In genomic region chr2:157743051-157743450, GRCh38 we compare ENCODE assay signal across 11 cellular contexts.
DNase-seq lines count a peak whose midpoint lies in the region; ATAC-seq, FAIRE-seq and TF ChIP-seq lines count a peak whose summit lies in the region.
"Had no signal": no experiment of that assay in that cellular context is flagged by ENCODE, and none has a peak within 500 bp of the region (broad histone marks: within the 10 kb centered on the region; RNA-seq: fewer than 3 reads in every experiment).

No MANE protein-coding gene starts in this region.

- no peaks in the 10 kb centered on the region for H3K4me1 Mint-ChIP-seq in CD14-positive monocyte

- H3K36me3 Mint-ChIP-seq in CD14-positive monocyte = peaks cover 29 to 36% of the 10 kb centered on the region in 2 donors

- peak overlapping the region; percentile 31; the same call in 1 of the 2 replicates for H3K4me2 ChIP-seq in GM12878 (ENCODE audit: control insufficient read depth, insufficient read depth)

- no peak for TF ChIP-seq EP300 in GM12878 (IDR thresholded peaks at IDR 0.05; ENCODE audit: borderline replicate concordance in 1 of 2, control insufficient read depth in 1 of 2, low read depth in 2 of 2, low read length in 2 of 2)

- intact Hi-C loops in GM12878 (cut with micrococcal nuclease; ENCODE audit: unreplicated experiment) = no loop called here
- intact Hi-C loops in CD14-positive monocyte (cut with micrococcal nuclease) = no loop called here

- no peaks in the 10 kb centered on the region for H3K27me3 ChIP-seq in GM12878 (replicated peaks in 1 of 2; ENCODE audit: control insufficient read depth in 2 of 2, insufficient read depth in 2 of 2, low read length in 1 of 2)

- no peaks in the 10 kb centered on the region; the same call in 2 of the 3 replicates for H3K9me3 ChIP-seq in GM12878 (replicated peaks; ENCODE audit: control insufficient read depth, insufficient read depth, low read length)

- DNase-seq in GM12878 (ENCODE audit: low read depth, low spot score) (peak; percentile 41), DMS79 (lab: John Stamatoyannopoulos, UW) (no peak), CD14-positive monocyte (ENCODE audit: low spot score) (no peak)
- DNase-seq: NCI-H146 had no signal

- H3K9me3 Mint-ChIP-seq in CD14-positive monocyte = peaks cover 0 to 15% (median 7%) of the 10 kb centered on the region in 7 donors

- no peak for TF ChIP-seq CTCF in GM12878 (IDR thresholded peaks at IDR 0.05 in 2 of 3, conservative IDR thresholded peaks at IDR 0.05 in 1 of 3; ENCODE audit: control insufficient read depth in 2 of 3, extremely low read depth in 1 of 3, insufficient read depth in 1 of 3, low read depth in 3 of 3, low read length in 3 of 3)
- TF ChIP-seq CTCF in CD14-positive monocyte (IDR thresholded peaks at IDR 0.05) = no peak

- no peaks in the 10 kb centered on the region for H3K36me3 ChIP-seq in GM12878 (ENCODE audit: control insufficient read depth in 2 of 2, insufficient read depth in 2 of 2, low read length in 1 of 2)

- H4K20me1 ChIP-seq in GM12878 (ENCODE audit: control insufficient read depth, insufficient read depth) = no peaks in the 10 kb centered on the region

- H3K4me3 Mint-ChIP-seq in CD14-positive monocyte = no peak overlapping the region

- in situ Hi-C loops in GM12878 (cut with MboI) = no loop called here

- peak overlapping the region in 1 of 7 donors; percentile 23 for H3K27ac Mint-ChIP-seq in CD14-positive monocyte
- H3K27ac Mint-ChIP-seq: progenitor cell of endocrine pancreas had no signal

- peak; percentile 89 for ATAC-seq in GM18867 (IDR thresholded peaks at IDR 0.05; ENCODE audit: unreplicated experiment)
- ATAC-seq in GM21381 (IDR thresholded peaks at IDR 0.05; ENCODE audit: unreplicated experiment) = peak; percentile 82
- peak; percentile 51 for ATAC-seq in HG03103 (IDR thresholded peaks at IDR 0.05; ENCODE audit: low read depth, unreplicated experiment)
- ATAC-seq in GM12878 = peak; percentile 52
- no peak for ATAC-seq in GM21737 (IDR thresholded peaks at IDR 0.05; ENCODE audit: unreplicated experiment)

- no peak overlapping the region for H3K4me3 ChIP-seq in GM12878
- H3K4me3 ChIP-seq: coronary artery had no signal

- no peaks in the 10 kb centered on the region for H3K79me2 ChIP-seq in GM12878 (ENCODE audit: control insufficient read depth, insufficient read depth, low read length)

- no peak overlapping the region for H3K9ac ChIP-seq in GM12878 (ENCODE audit: control insufficient read depth, insufficient read depth, low read length)

- no peak for TF ChIP-seq RAD21 in GM12878 (IDR thresholded peaks at IDR 0.05; ENCODE audit: insufficient read depth, low read depth, low read length)

- RAD21 ChIA-PET in GM12878 (lab: Charles Lee; ENCODE audit: unreplicated experiment) = no interaction called here

- TF ChIP-seq POLR2A in GM12878 (IDR thresholded peaks at IDR 0.05; ENCODE audit: low read depth, low read length) = no peak

- H3K4me1 ChIP-seq in GM12878 (ENCODE audit: control insufficient read depth, insufficient read depth, low read length) = peaks cover 4% of the 10 kb centered on the region

- no peak for FAIRE-seq in GM12878 (lab: Jason Lieb, UNC)
- FAIRE-seq: urothelium cell line had no signal

- no peak overlapping the region for H2AFZ ChIP-seq in GM12878 (ENCODE audit: control insufficient read depth, low read depth, low read length)

- no peaks in the 10 kb centered on the region for H3K27me3 Mint-ChIP-seq in CD14-positive monocyte (ENCODE audit: low read depth in 3 of 3)
- H3K27me3 Mint-ChIP-seq: progenitor cell of endocrine pancreas had no signal

- 0% methylated on average over 2 of the region's 2 CpGs for WGBS in GM12878 (ENCODE audit: insufficient coverage, insufficient replicate concordance, low lambda C conversion rate, missing lambda C conversion rate)

- POLR2A ChIA-PET in GM12878 (lab: Charles Lee) = no interaction called here

- SMC1A ChIA-PET in GM12878 (lab: Charles Lee; ENCODE audit: uncharacterized antibody, unreplicated experiment) = no interaction called here

- H3K27ac ChIP-seq in GM12878 (ENCODE audit: control insufficient read depth, insufficient read depth) = no peak overlapping the region
- H3K27ac ChIP-seq: coronary artery had no signal

- CTCF ChIA-PET in GM12878 (lab: Yijun Ruan, JAX) = no interaction called here

- no TSS peak for BruUV-seq in GM12878 (replicated peaks; lab: Mats Ljungman, UMichigan)

TF ChIP-seq in GM12878, 131 proteins besides CTCF, POLR2A, EP300 and RAD21 (continues in another document):
- TF ChIP-seq ZNF24 (IDR thresholded peaks at IDR 0.05) (no peak), PAX5 (IDR thresholded peaks at IDR 0.05; ENCODE audit: borderline replicate concordance, low read depth, low read length) (peak; percentile 78; the same call in 1 of the 2 replicates), POLR2AphosphoS5 (IDR thresholded peaks at IDR 0.05; ENCODE audit: low read length) (no peak), RELB (IDR thresholded peaks at IDR 0.05; ENCODE audit: low read depth) (no peak), TARDBP (IDR thresholded peaks at IDR 0.05; ENCODE audit: borderline replicate concordance) (no peak), TCF12 (IDR thresholded peaks at IDR 0.05; ENCODE audit: low read depth, low read length) (0 out of 2 replicates have a peak, but pooled peaks have one; percentile 30), IRF4 (IDR thresholded peaks at IDR 0.05; ENCODE audit: low read depth, low read length) (peak; percentile 77), POU2F2 (IDR thresholded peaks at IDR 0.05; ENCODE audit: borderline replicate concordance, low read depth, low read length) (no peak), RCOR1 (conservative IDR thresholded peaks at IDR 0.05; ENCODE audit: low read depth, low read length) (no peak), MYC (IDR thresholded peaks at IDR 0.05; ENCODE audit: insufficient read depth, insufficient read length, insufficient replicate concordance, low read length, severe bottlenecking) (no peak), JUNB (IDR thresholded peaks at IDR 0.05) (peak; percentile 28), WRNIP1 (IDR thresholded peaks at IDR 0.05; ENCODE audit: borderline replicate concordance, low read depth, low read length) (no peak), ATF2 (IDR thresholded peaks at IDR 0.05; ENCODE audit: low read length) (peak; percentile 75), RUNX3 (IDR thresholded peaks at IDR 0.05; ENCODE audit: low read length) (peak; percentile 92), HSF1 (IDR thresholded peaks at IDR 0.05; ENCODE audit: low read depth, low read length) (no peak), TBL1XR1 (IDR thresholded peaks at IDR 0.05; ENCODE audit: low read depth, low read length) (0 out of 2 replicates have a peak, but pooled peaks have one; percentile 39), BACH1 (IDR thresholded peaks at IDR 0.05; ENCODE audit: borderline replicate concordance) (no peak), ZSCAN29 (IDR thresholded peaks at IDR 0.05) (no peak), NFYA (IDR thresholded peaks at IDR 0.05; ENCODE audit: borderline replicate concordance, low read depth, low read length) (no peak), ZZZ3 (IDR thresholded peaks at IDR 0.05; ENCODE audit: control insufficient read depth, insufficient read length, low read depth) (no peak), NBN (IDR thresholded peaks at IDR 0.05) (no peak), MXI1 (IDR thresholded peaks at IDR 0.05; ENCODE audit: low read depth, low read length) (no peak), MAX (IDR thresholded peaks at IDR 0.05; ENCODE audit: low read depth, low read length) (no peak), HDAC2 (IDR thresholded peaks at IDR 0.05) (no peak), BHLHE40 (IDR thresholded peaks at IDR 0.05; ENCODE audit: borderline replicate concordance in 1 of 2, low read depth in 2 of 2, low read length in 1 of 2) (peak in 1 of 2 experiments; percentile 20; a peak in 1 of 4 replicates), TAF1 (IDR thresholded peaks at IDR 0.05; ENCODE audit: borderline replicate concordance, low read depth, low read length) (no peak)
